Comparison of ENCODE assay signal across 13 cellular contexts in genomic region chr11:279040-279965, GRCh38. TPM values are rescaled to one million over a fixed set of nuclear protein-coding genes. Genes with fewer than 3 reads are reported as not detected.
DNase-seq lines count a peak whose midpoint lies in the region; ATAC-seq and TF ChIP-seq lines count a peak whose summit lies in the region.
"Had no signal": no experiment of that assay in that cellular context is flagged by ENCODE, and none has a peak within 500 bp of the region (broad histone marks: within the 10 kb centered on the region; RNA-seq: fewer than 3 reads in every experiment).

No MANE protein-coding gene starts in this region.

- intact Hi-C loops in esophagus muscularis mucosa (cut with DNase I) = no loop called here
- intact Hi-C loops in prostate gland (cut with DNase I) = no loop called here

- H3K27ac ChIP-seq in CD8-positive, alpha-beta memory T cell (ENCODE audit: low read depth, low read length) = no peak overlapping the region
- H3K27ac ChIP-seq in esophagus muscularis mucosa (replicated peaks in 1 of 4) (no peak overlapping the region), prostate gland (no peak overlapping the region)

- peak overlapping the region; percentile 51 to 87 (median 80) for H3K4me3 Mint-ChIP-seq in CD8-positive, alpha-beta memory T cell
- H3K4me3 Mint-ChIP-seq in T-helper 17 cell = peak overlapping the region; percentile 90

- peaks cover 6 to 28% (median 12%) of the 10 kb centered on the region in 3 donors for H3K36me3 Mint-ChIP-seq in CD8-positive, alpha-beta memory T cell
- H3K36me3 Mint-ChIP-seq in T-helper 17 cell (ENCODE audit: low read depth) = peaks cover 5% of the 10 kb centered on the region

- peaks cover 42 to 56% (median 50%) of the 10 kb centered on the region in 3 donors for H3K4me1 Mint-ChIP-seq in CD8-positive, alpha-beta memory T cell
- H3K4me1 Mint-ChIP-seq in T-helper 17 cell = peaks cover 32% of the 10 kb centered on the region

- ATAC-seq in T-helper 17 cell (peak; percentile 29), HG03097 (IDR thresholded peaks at IDR 0.05; ENCODE audit: low FRiP score, unreplicated experiment) (no peak), GM19395 (IDR thresholded peaks at IDR 0.05; ENCODE audit: unreplicated experiment) (no peak)

- 16% methylated on average over 9 of the region's 97 CpGs for WGBS in esophagus muscularis mucosa
- WGBS in prostate gland = 8% methylated on average over 45 of the region's 97 CpGs

- H3K27me3 ChIP-seq in CD8-positive, alpha-beta memory T cell (ENCODE audit: insufficient read depth, low read length, poor library complexity, severe bottlenecking) = no peaks in the 10 kb centered on the region
- peaks cover 5 to 66% (median 48%) of the 10 kb centered on the region in 4 donors for H3K27me3 ChIP-seq in esophagus muscularis mucosa
- H3K27me3 ChIP-seq in prostate gland (replicated peaks; ENCODE audit: insufficient read depth) = peaks cover 28% of the 10 kb centered on the region

- peak in 1 of 5 donors; percentile 31 for DNase-seq in CD8-positive, alpha-beta memory T cell
- DNase-seq in T-helper 17 cell = no peak
- DNase-seq in esophagus muscularis mucosa (ENCODE audit: extremely low spot score) = no peak
- no peak for DNase-seq in prostate gland (ENCODE audit: low spot score)
- no peak for DNase-seq in activated gamma-delta T cell treated with Interleukin-2 at 50 U/mL for 16 hours
- DNase-seq in NCI-H69 (lab: John Stamatoyannopoulos, UW) = no peak
- DNase-seq: effector CD8-positive, alpha-beta T cell had no signal

- no peaks in the 10 kb centered on the region for H3K9me3 ChIP-seq in CD8-positive, alpha-beta memory T cell (ENCODE audit: low read length)
- H3K9me3 ChIP-seq in T-helper 17 cell (ENCODE audit: control insufficient read depth, low read length, poor library complexity, severe bottlenecking) (no peaks in the 10 kb centered on the region), esophagus muscularis mucosa (no peaks in the 10 kb centered on the region), prostate gland (no peaks in the 10 kb centered on the region)

- no peaks in the 10 kb centered on the region for H3K27me3 Mint-ChIP-seq in CD8-positive, alpha-beta memory T cell
- H3K27me3 Mint-ChIP-seq in T-helper 17 cell = peaks cover 5% of the 10 kb centered on the region

- peaks cover 0 to 4% (median 2%) of the 10 kb centered on the region in 5 donors for H3K9me3 Mint-ChIP-seq in CD8-positive, alpha-beta memory T cell

- CTCF ChIA-PET in CD8-positive, alpha-beta memory T cell (lab: Charles Lee) = interaction anchor here (0.8 to 7.0 kb wide), 12 partner anchors 8 to 137 kb away, joined by 3 to 58 read pairs (median 7); partner anchors contain the start of genes PGGHG and PSMD13

- POLR2A ChIA-PET in CD8-positive, alpha-beta memory T cell (lab: Charles Lee) = interaction anchor here (0.5 to 4.6 kb wide), 9 partner anchors 8 to 126 kb away, joined by 3 to 71 read pairs (median 11); partner anchors contain the start of genes BET1L, PSMD13 and RIC8A

- H3K27ac Mint-ChIP-seq in CD8-positive, alpha-beta memory T cell = peak overlapping the region in 6 of 8 donors; percentile 48 to 91 (median 80)
- no peak overlapping the region for H3K27ac Mint-ChIP-seq in T-helper 17 cell

- H3K36me3 ChIP-seq in CD8-positive, alpha-beta memory T cell (ENCODE audit: insufficient read depth, low read length) = no peaks in the 10 kb centered on the region
- H3K36me3 ChIP-seq in esophagus muscularis mucosa = no peaks in the 10 kb centered on the region
- H3K36me3 ChIP-seq in prostate gland = no peaks in the 10 kb centered on the region

- H3K4me1 ChIP-seq in CD8-positive, alpha-beta memory T cell (ENCODE audit: insufficient read depth, low read length) = peaks cover 47% of the 10 kb centered on the region
- H3K4me1 ChIP-seq in esophagus muscularis mucosa (peaks cover 20 to 35% (median 32%) of the 10 kb centered on the region in 4 donors), prostate gland (replicated peaks) (no peaks in the 10 kb centered on the region)

- TF ChIP-seq POLR2A in esophagus muscularis mucosa (IDR thresholded peaks at IDR 0.05; ENCODE audit: low read depth) (no peak), prostate gland (IDR thresholded peaks at IDR 0.05) (no peak)

- no peak for TF ChIP-seq EP300 in esophagus muscularis mucosa (IDR thresholded peaks at IDR 0.05)

- peak overlapping the region; percentile 50 for H3K4me3 ChIP-seq in CD8-positive, alpha-beta memory T cell (ENCODE audit: low read length)
- H3K4me3 ChIP-seq in esophagus muscularis mucosa = peak overlapping the region; percentile 7 to 48 (median 36)
- H3K4me3 ChIP-seq in prostate gland = peak overlapping the region; percentile 5 to 8

- TF ChIP-seq CTCF in esophagus muscularis mucosa (IDR thresholded peaks at IDR 0.05) (no peak), prostate gland (IDR thresholded peaks at IDR 0.05) (no peak)

RNA-seq across cellular contexts. Expression of gene NLRP6, which starts 1.1 kb away (rescaled TPM):
- 1 to 10 TPM; 3.5 to 3.6 TPM for total RNA-seq in CD8-positive, alpha-beta memory T cell
- polyA plus RNA-seq in CD8-positive, alpha-beta memory T cell = 11.7 TPM
- total RNA-seq in T-helper 17 cell (1 to 10 TPM; 3.5 to 4.3 TPM), esophagus muscularis mucosa (1 to 10 TPM in 1 of 4 donors, under 1 TPM in 2, not detected in 1; 0.13 to 2.2 (median 0.42) TPM), prostate gland (1 to 10 TPM in 1 of 2 donors, under 1 TPM in 1; 0.18 to 2.7 TPM)
- total RNA-seq: Daoy, kidney epithelial cell, M059J had no signal

RNA-seq across cellular contexts. Expression of gene PGGHG, which starts 9.6 kb away (rescaled TPM):
- 10 to 100 TPM; 81.0 to 81.2 TPM for total RNA-seq in CD8-positive, alpha-beta memory T cell
- 9.8 TPM for polyA plus RNA-seq in CD8-positive, alpha-beta memory T cell
- total RNA-seq in T-helper 17 cell (100 to 1,000 TPM; 317 to 350 TPM), esophagus muscularis mucosa (10 to 100 TPM; 13.3 to 23.7 (median 18.8) TPM), prostate gland (10 to 100 TPM; 18.4 to 63.1 TPM)

RNA-seq across cellular contexts. Expression of gene IFITM5, which starts 20.0 kb away (rescaled TPM):
- not detected for total RNA-seq in CD8-positive, alpha-beta memory T cell
- polyA plus RNA-seq in CD8-positive, alpha-beta memory T cell = not detected
- total RNA-seq in T-helper 17 cell (not detected), esophagus muscularis mucosa (not detected), prostate gland (not detected)
- total RNA-seq: activated CD8-positive, alpha-beta memory T cell treated with anti-CD3 and anti-CD28 coated beads for 36 hours; Daoy; kidney epithelial cell; M059J had no signal

RNA-seq across cellular contexts. Expression of gene IFITM2, which starts 28.3 kb away (rescaled TPM):
- total RNA-seq in CD8-positive, alpha-beta memory T cell = 100 to 1,000 TPM; 132 to 142 TPM
- polyA plus RNA-seq in CD8-positive, alpha-beta memory T cell = 3,074 TPM
- 100 to 1,000 TPM; 550 to 570 TPM for total RNA-seq in T-helper 17 cell
- 100 to 1,000 TPM in 3 of 4 donors, 10 to 100 TPM in 1; 92.2 to 235 (median 194) TPM for total RNA-seq in esophagus muscularis mucosa
- total RNA-seq in prostate gland = 100 to 1,000 TPM in 1 of 2 donors, 10 to 100 TPM in 1; 96.6 to 149 TPM

RNA-seq across cellular contexts. Expression of gene IFITM1, which starts 34.5 kb away (rescaled TPM):
- 10 to 100 TPM; 70.7 to 75.9 TPM for total RNA-seq in CD8-positive, alpha-beta memory T cell
- polyA plus RNA-seq in CD8-positive, alpha-beta memory T cell = 2,153 TPM
- 100 to 1,000 TPM; 344 to 363 TPM for total RNA-seq in T-helper 17 cell
- total RNA-seq in esophagus muscularis mucosa = 100 to 1,000 TPM in 3 of 4 donors, 10 to 100 TPM in 1; 60.6 to 197 (median 171) TPM
- 100 to 1,000 TPM in 1 of 2 donors, 10 to 100 TPM in 1; 73.9 to 182 TPM for total RNA-seq in prostate gland
